ENCODE assay signal across 16 cellular contexts in the genomic region with DNA sequence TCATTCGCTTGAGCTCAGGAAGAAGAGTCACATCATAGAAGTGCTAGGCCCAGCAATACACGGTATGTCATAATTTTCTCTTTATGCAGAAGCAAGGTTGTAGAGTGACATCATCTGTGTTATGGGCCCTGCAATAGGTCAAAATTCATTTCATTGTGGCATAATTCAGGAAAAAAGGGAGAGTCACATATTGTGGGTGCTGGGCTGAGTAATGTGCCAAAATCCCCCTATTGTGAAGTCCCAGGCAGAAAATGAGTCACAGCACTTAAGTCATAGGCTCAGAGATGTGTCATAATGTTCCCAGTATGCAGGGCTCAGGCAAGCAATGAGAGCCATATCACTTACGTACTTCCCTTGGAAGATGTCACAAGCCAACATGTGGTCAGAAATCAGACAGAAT.
DNase-seq lines count a peak whose midpoint lies in the region; ATAC-seq and TF ChIP-seq lines count a peak whose summit lies in the region.
"Had no signal": no experiment of that assay in that cellular context is flagged by ENCODE, and none has a peak within 500 bp of the region (broad histone marks: within the 10 kb centered on the region; RNA-seq: fewer than 3 reads in every experiment).

No MANE protein-coding gene starts in this region.

- intact Hi-C loops in activated CD4-positive, alpha-beta memory T cell treated with anti-CD3 and anti-CD28 coated beads for 36 hours (cut with micrococcal nuclease): loop anchor here (1.0 kb wide), 2 partner anchors 80 to 377 kb away; no protein-coding TSS in a partner anchor
- intact Hi-C loops in lower lobe of right lung (cut with DNase I): no loop called here

- CTCF ChIA-PET in activated CD4-positive, alpha-beta memory T cell treated with anti-CD3 and anti-CD28 coated beads for 36 hours (lab: Charles Lee): no interaction called here
- CTCF ChIA-PET in activated CD4-positive, alpha-beta memory T cell treated with anti-CD3 and anti-CD28 coated beads, Interleukin-2, amount 10 ng/mL, durations not matched to agents 7 days and 5 days (lab: Charles Lee): no interaction called here

- H3K4me1 Mint-ChIP-seq in activated CD4-positive, alpha-beta memory T cell treated with anti-CD3 and anti-CD28 coated beads for 36 hours (ENCODE audit: low read depth): peaks cover 16% of the 10 kb centered on the region
- H3K4me1 Mint-ChIP-seq in activated CD4-positive, alpha-beta memory T cell treated with anti-CD3 and anti-CD28 coated beads, Interleukin-2, amount 10 ng/mL, durations not matched to agents 7 days and 5 days: no peaks in the 10 kb centered on the region
- H3K4me1 Mint-ChIP-seq in activated T-helper 17 cell treated with anti-CD3 and anti-CD28 coated beads, Interleukin-2, amount 50 U/mL, for 72 hours: peaks cover 8% of the 10 kb centered on the region
- H3K4me1 Mint-ChIP-seq in nephron progenitor cell: no peaks in the 10 kb centered on the region
- H3K4me1 Mint-ChIP-seq: brain had no signal

- POLR2A ChIA-PET in activated CD4-positive, alpha-beta memory T cell treated with anti-CD3 and anti-CD28 coated beads for 36 hours (lab: Charles Lee): no interaction called here
- POLR2A ChIA-PET in activated CD4-positive, alpha-beta memory T cell treated with anti-CD3 and anti-CD28 coated beads, Interleukin-2, amount 10 ng/mL, durations not matched to agents 7 days and 5 days (lab: Charles Lee): no interaction called here

- peak; percentile 41 for DNase-seq in activated CD4-positive, alpha-beta memory T cell treated with anti-CD3 and anti-CD28 coated beads for 36 hours
- no peak for DNase-seq in activated CD4-positive, alpha-beta memory T cell treated with anti-CD3 and anti-CD28 coated beads, Interleukin-2, amount 10 ng/mL, durations not matched to agents 7 days and 5 days
- DNase-seq in stimulated activated CD4-positive, alpha-beta T cell treated with anti-CD3 and anti-CD28 coated beads, Interleukin-2, amount 100 ng/mL, for 24 hours: peak; percentile 1 to 19
- no peak for DNase-seq in nephron progenitor cell
- DNase-seq in lower lobe of right lung: no peak
- DNase-seq: effector CD4-positive, alpha-beta T cell; H7; NCI-H2227 treated with DMSO at 0.1 percent for 48 hours; SK-N-SH; tibial artery had no signal

- no peak overlapping the region for H3K27ac Mint-ChIP-seq in activated CD4-positive, alpha-beta memory T cell treated with anti-CD3 and anti-CD28 coated beads for 36 hours
- no peak overlapping the region for H3K27ac Mint-ChIP-seq in activated CD4-positive, alpha-beta memory T cell treated with anti-CD3 and anti-CD28 coated beads, Interleukin-2, amount 10 ng/mL, durations not matched to agents 7 days and 5 days
- peak overlapping the region; percentile 28 for H3K27ac Mint-ChIP-seq in activated T-helper 17 cell treated with anti-CD3 and anti-CD28 coated beads, Interleukin-2, amount 50 U/mL, for 72 hours
- no peak overlapping the region for H3K27ac Mint-ChIP-seq in nephron progenitor cell
- H3K27ac Mint-ChIP-seq: brain had no signal

- peak; percentile 50 for ATAC-seq in HG02798 (IDR thresholded peaks at IDR 0.05; ENCODE audit: poor library complexity, unreplicated experiment)
- ATAC-seq in activated T-helper 17 cell treated with anti-CD3 and anti-CD28 coated beads, Interleukin-2, amount 50 U/mL, for 72 hours (replicated peaks): peak; percentile 86
- ATAC-seq in HG03521 (IDR thresholded peaks at IDR 0.05; ENCODE audit: unreplicated experiment): no peak
- ATAC-seq in lower lobe of right lung: no peak
- ATAC-seq: HepG2 had no signal

- no peak overlapping the region for H3K27ac ChIP-seq in lower lobe of right lung
- H3K27ac ChIP-seq: neutrophil, tibial artery had no signal

- no peak overlapping the region for H3K4me3 ChIP-seq in lower lobe of right lung
- H3K4me3 ChIP-seq: tibial artery had no signal

- H3K4me1 ChIP-seq in lower lobe of right lung: no peaks in the 10 kb centered on the region
- H3K4me1 ChIP-seq: tibial artery had no signal

- no peak for TF ChIP-seq CTCF in nephron progenitor cell (IDR thresholded peaks at IDR 0.05)
- TF ChIP-seq CTCF in lower lobe of right lung (IDR thresholded peaks at IDR 0.05): no peak

- H3K4me3 Mint-ChIP-seq in activated CD4-positive, alpha-beta memory T cell treated with anti-CD3 and anti-CD28 coated beads for 36 hours: no peak overlapping the region
- H3K4me3 Mint-ChIP-seq in activated CD4-positive, alpha-beta memory T cell treated with anti-CD3 and anti-CD28 coated beads, Interleukin-2, amount 10 ng/mL, durations not matched to agents 7 days and 5 days: no peak overlapping the region
- H3K4me3 Mint-ChIP-seq in activated T-helper 17 cell treated with anti-CD3 and anti-CD28 coated beads, Interleukin-2, amount 50 U/mL, for 72 hours: no peak overlapping the region
- no peak overlapping the region for H3K4me3 Mint-ChIP-seq in nephron progenitor cell
- H3K4me3 Mint-ChIP-seq: brain had no signal

- H3K9me3 ChIP-seq in lower lobe of right lung: no peaks in the 10 kb centered on the region
- H3K9me3 ChIP-seq: neutrophil, SK-N-SH, tibial artery had no signal

- H3K9me3 Mint-ChIP-seq in activated CD4-positive, alpha-beta memory T cell treated with anti-CD3 and anti-CD28 coated beads for 36 hours: peaks cover 3% of the 10 kb centered on the region
- H3K9me3 Mint-ChIP-seq in activated CD4-positive, alpha-beta memory T cell treated with anti-CD3 and anti-CD28 coated beads, Interleukin-2, amount 10 ng/mL, durations not matched to agents 7 days and 5 days: peaks cover 3% of the 10 kb centered on the region
- H3K9me3 Mint-ChIP-seq in activated T-helper 17 cell treated with anti-CD3 and anti-CD28 coated beads, Interleukin-2, amount 50 U/mL, for 72 hours: no peaks in the 10 kb centered on the region
- no peaks in the 10 kb centered on the region for H3K9me3 Mint-ChIP-seq in nephron progenitor cell

- H3K36me3 ChIP-seq in lower lobe of right lung: no peaks in the 10 kb centered on the region
- H3K36me3 ChIP-seq: neutrophil, tibial artery had no signal

- H3K36me3 Mint-ChIP-seq in activated CD4-positive, alpha-beta memory T cell treated with anti-CD3 and anti-CD28 coated beads for 36 hours: no peaks in the 10 kb centered on the region
- no peaks in the 10 kb centered on the region for H3K36me3 Mint-ChIP-seq in activated CD4-positive, alpha-beta memory T cell treated with anti-CD3 and anti-CD28 coated beads, Interleukin-2, amount 10 ng/mL, durations not matched to agents 7 days and 5 days (ENCODE audit: low read depth)
- H3K36me3 Mint-ChIP-seq in activated T-helper 17 cell treated with anti-CD3 and anti-CD28 coated beads, Interleukin-2, amount 50 U/mL, for 72 hours (ENCODE audit: low read depth): no peaks in the 10 kb centered on the region
- H3K36me3 Mint-ChIP-seq in nephron progenitor cell (ENCODE audit: low read depth): no peaks in the 10 kb centered on the region
- H3K36me3 Mint-ChIP-seq: brain had no signal

- no peaks in the 10 kb centered on the region for H3K27me3 ChIP-seq in lower lobe of right lung (ENCODE audit: low read depth)
- H3K27me3 ChIP-seq: neutrophil, tibial artery had no signal

- H3K27me3 Mint-ChIP-seq in activated CD4-positive, alpha-beta memory T cell treated with anti-CD3 and anti-CD28 coated beads for 36 hours: no peaks in the 10 kb centered on the region
- no peaks in the 10 kb centered on the region for H3K27me3 Mint-ChIP-seq in activated CD4-positive, alpha-beta memory T cell treated with anti-CD3 and anti-CD28 coated beads, Interleukin-2, amount 10 ng/mL, durations not matched to agents 7 days and 5 days
- H3K27me3 Mint-ChIP-seq in activated T-helper 17 cell treated with anti-CD3 and anti-CD28 coated beads, Interleukin-2, amount 50 U/mL, for 72 hours: no peaks in the 10 kb centered on the region
- H3K27me3 Mint-ChIP-seq in nephron progenitor cell (ENCODE audit: low read depth, poor library complexity): no peaks in the 10 kb centered on the region
- H3K27me3 Mint-ChIP-seq: brain had no signal

Comparison
In these comparisons a context has a peak if more than half of its experiments do, and no peak if none do; other contexts are left out.
1. DNase-seq: peak in activated CD4-positive, alpha-beta memory T cell treated with anti-CD3 and anti-CD28 coated beads for 36 hours (single experiment) and stimulated activated CD4-positive, alpha-beta T cell treated with anti-CD3 and anti-CD28 coated beads, Interleukin-2, amount 100 ng/mL, for 24 hours (2 of 2); none in activated CD4-positive, alpha-beta memory T cell treated with anti-CD3 and anti-CD28 coated beads, Interleukin-2, amount 10 ng/mL, durations not matched to agents 7 days and 5 days (single experiment), nephron progenitor cell (single experiment) and lower lobe of right lung (single experiment).
2. ATAC-seq: peak in HG02798 (single experiment) and activated T-helper 17 cell treated with anti-CD3 and anti-CD28 coated beads, Interleukin-2, amount 50 U/mL, for 72 hours (single experiment); none in HG03521 (single experiment) and lower lobe of right lung (0 of 2).